ENCODE assay signal across 1 cellular context in genomic region chr15:44625286-44625685, GRCh38.
TF ChIP-seq lines count a peak whose summit lies in the region.

No MANE protein-coding gene starts in this region.

TF ChIP-seq in GM12878, 131 proteins besides CTCF, POLR2A, EP300 and RAD21:
- TF ChIP-seq SPI1 (IDR thresholded peaks at IDR 0.05; ENCODE audit: borderline replicate concordance, insufficient read depth, low read depth, low read length) = peak; percentile 26; the same call in 1 of the 2 replicates
